Comparison of ENCODE assay signal across 8 cellular contexts in the genomic region with DNA sequence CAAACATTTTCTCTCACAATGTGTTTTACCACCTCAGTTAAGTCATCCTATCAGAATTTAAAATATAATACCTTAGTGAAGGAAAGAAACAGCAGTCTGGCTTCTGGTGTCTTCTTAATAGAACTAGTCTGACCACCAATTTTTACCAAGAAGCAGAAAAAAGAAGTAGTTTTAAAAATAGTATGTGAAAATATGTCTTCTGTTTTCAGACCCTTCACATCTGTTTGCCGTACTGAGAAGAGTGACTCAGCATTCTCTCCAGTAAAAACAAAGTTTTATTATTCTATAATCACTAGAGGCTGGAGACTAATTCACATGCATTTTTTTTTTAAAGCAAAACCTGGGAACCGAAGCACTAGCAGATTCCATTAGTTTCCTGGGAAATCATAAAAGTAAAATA.
DNase-seq lines count a peak whose midpoint lies in the region; ATAC-seq and TF ChIP-seq lines count a peak whose summit lies in the region.

No MANE protein-coding gene starts in this region.

- no peak for TF ChIP-seq POLR2A in gastroesophageal sphincter (IDR thresholded peaks at IDR 0.05)

- 13% methylated on average over 1 to 2 of the region's 2 CpGs for WGBS in gastroesophageal sphincter (ENCODE audit: low coverage in 1 of 2), 2 donors

- H3K27ac ChIP-seq in gastroesophageal sphincter = no peak overlapping the region

- no peaks in the 10 kb centered on the region for H3K9me3 ChIP-seq in MG63
- H3K9me3 ChIP-seq in gastroesophageal sphincter = no peaks in the 10 kb centered on the region

- no peaks in the 10 kb centered on the region for H3K27me3 ChIP-seq in MG63
- H3K27me3 ChIP-seq in gastroesophageal sphincter = no peaks in the 10 kb centered on the region

- TF ChIP-seq CTCF in GM13976 (IDR thresholded peaks at IDR 0.05; ENCODE audit: borderline replicate concordance, control extremely low read depth, extremely low read depth, insufficient read depth, missing control alignments) (no peak), HFF-Myc (IDR thresholded peaks at IDR 0.05; ENCODE audit: low read depth, low read length, missing control alignments) (no peak), gastroesophageal sphincter (IDR thresholded peaks at IDR 0.05) (no peak)

- H3K4me1 ChIP-seq in gastroesophageal sphincter = peaks cover 0 to 6% (median 0%) of the 10 kb centered on the region in 3 donors

- no peak for TF ChIP-seq EP300 in gastroesophageal sphincter (IDR thresholded peaks at IDR 0.05)

- no peaks in the 10 kb centered on the region for H3K36me3 ChIP-seq in MG63
- no peaks in the 10 kb centered on the region for H3K36me3 ChIP-seq in gastroesophageal sphincter

- intact Hi-C loops in left colon (cut with DNase I, micrococcal nuclease) = no loop called here

- ATAC-seq in gastroesophageal sphincter = no peak
- no peak for ATAC-seq in left colon

- in situ Hi-C loops in GM13976 (cut with MboI; ENCODE audit: low sequenced_read_pairs, unreplicated experiment) = no loop called here

- H3K4me3 ChIP-seq in HFF-Myc (replicated peaks; ENCODE audit: low read depth, low read length) (peak overlapping the region; percentile 14), MG63 (0 out of 2 replicates have a peak overlapping the region, but pooled peaks have one; percentile 1), gastroesophageal sphincter (peak overlapping the region; percentile 5 to 10)

- DNase-seq in GM13976 (ENCODE audit: low spot score) = peak; percentile 8
- peak; percentile 48 for DNase-seq in HFF-Myc (ENCODE audit: extremely low read depth, low read depth)
- no peak for DNase-seq in MG63
- DNase-seq in germinal center (ENCODE audit: low spot score) = no peak
- no peak for DNase-seq in HPDE6-E6E7 (ENCODE audit: extremely low spot score)
- no peak for DNase-seq in 8988T
- DNase-seq in left colon = no peak

Comparison
In these comparisons a context has a peak if more than half of its experiments do, and no peak if none do; other contexts are left out.
1. DNase-seq: peak in GM13976 (single experiment) and HFF-Myc (single experiment); none in MG63 (single experiment), germinal center (single experiment), HPDE6-E6E7 (single experiment), 8988T (single experiment) and left colon (0 of 2).
2. Peak in every context shown above with its lines, with median percentiles within 50 percentile points of each other: H3K4me3 ChIP-seq.